Comparison of ENCODE assay signal across 21 cellular contexts in the genomic region with DNA sequence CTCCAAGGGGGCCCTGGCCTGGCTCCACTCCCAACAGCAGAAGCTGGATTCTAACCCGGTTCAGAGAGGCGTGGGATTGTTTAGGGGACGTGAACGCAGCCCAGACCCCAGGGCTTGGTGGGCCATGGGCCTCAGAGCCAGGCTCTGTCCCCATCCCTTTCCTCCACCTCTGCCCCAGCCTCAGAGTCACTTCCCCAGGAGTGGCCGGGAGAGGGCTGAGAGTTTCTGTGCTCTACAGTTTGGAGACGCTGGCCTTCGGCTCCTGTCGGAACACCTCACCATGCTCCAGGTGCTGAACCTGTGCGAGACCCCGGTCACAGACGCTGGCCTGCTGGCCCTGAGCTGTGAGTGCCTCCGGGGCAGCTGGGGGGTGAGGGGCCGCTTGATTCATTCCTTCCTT.
"Had no signal": no experiment of that assay in that cellular context is flagged by ENCODE, and none has a peak within 500 bp of the region (broad histone marks: within the 10 kb centered on the region; RNA-seq: fewer than 3 reads in every experiment).

No MANE protein-coding gene starts in this region.

- DNase-seq: activated CD4-positive, alpha-beta T cell treated with anti-CD3 and anti-CD28 coated beads, Interleukin-2, amount 10 ng/mL, durations not matched to agents 24 days and 14 days; activated CD8-positive, alpha-beta memory T cell treated with anti-CD3 and anti-CD28 coated beads, Interleukin-2, amount 10 ng/mL, durations not matched to agents 7 days and 5 days; activated CD8-positive, alpha-beta T cell treated with anti-CD3 and anti-CD28 coated beads for 36 hours; aorta; effector memory CD4-positive, alpha-beta T cell; foreskin melanocyte; glutamatergic neuron; nucleus accumbens; stimulated activated CD4-positive, alpha-beta T cell treated with anti-CD3 and anti-CD28 coated beads, Interleukin-4, amount 100 ng/mL, for 1 hour; stimulated activated naive CD8-positive, alpha-beta T cell treated with anti-CD3 and anti-CD28 coated beads, Interleukin-15, Interleukin-2, amounts not matched to agents 100 U/mL and 50 U/mL, for 24 hours; tibial artery had no signal

- FAIRE-seq: endothelial cell of umbilical vein, urothelium cell line had no signal

- H3K27me3 Mint-ChIP-seq: activated CD4-positive, alpha-beta T cell treated with anti-CD3 and anti-CD28 coated beads, Interleukin-2, amount 10 ng/mL, durations not matched to agents 24 days and 14 days; activated CD8-positive, alpha-beta memory T cell treated with anti-CD3 and anti-CD28 coated beads, Interleukin-2, amount 10 ng/mL, durations not matched to agents 7 days and 5 days; activated CD8-positive, alpha-beta T cell treated with anti-CD3 and anti-CD28 coated beads for 36 hours; brain; memory B cell had no signal

- H3K27ac Mint-ChIP-seq: activated CD4-positive, alpha-beta T cell treated with anti-CD3 and anti-CD28 coated beads, Interleukin-2, amount 10 ng/mL, durations not matched to agents 24 days and 14 days; activated CD8-positive, alpha-beta memory T cell treated with anti-CD3 and anti-CD28 coated beads, Interleukin-2, amount 10 ng/mL, durations not matched to agents 7 days and 5 days; activated CD8-positive, alpha-beta T cell treated with anti-CD3 and anti-CD28 coated beads for 36 hours; memory B cell; nephron had no signal

- H2AFZ ChIP-seq: hepatocyte, parathyroid adenoma had no signal

- H3K9me3 Mint-ChIP-seq: activated CD4-positive, alpha-beta T cell treated with anti-CD3 and anti-CD28 coated beads, Interleukin-2, amount 10 ng/mL, durations not matched to agents 24 days and 14 days; activated CD8-positive, alpha-beta T cell treated with anti-CD3 and anti-CD28 coated beads for 36 hours; activated naive CD4-positive, alpha-beta T cell treated with anti-CD3 and anti-CD28 coated beads, Interleukin-2, amount 50 U/mL, for 72 hours; brain; memory B cell; nephron had no signal

- H3K4me3 ChIP-seq: hepatocyte, tibial artery had no signal

- H3K4me3 Mint-ChIP-seq: activated CD4-positive, alpha-beta T cell treated with anti-CD3 and anti-CD28 coated beads, Interleukin-2, amount 10 ng/mL, durations not matched to agents 24 days and 14 days; activated CD8-positive, alpha-beta memory T cell treated with anti-CD3 and anti-CD28 coated beads, Interleukin-2, amount 10 ng/mL, durations not matched to agents 7 days and 5 days; activated CD8-positive, alpha-beta T cell treated with anti-CD3 and anti-CD28 coated beads for 36 hours; brain; memory B cell; nephron had no signal

- H3K27me3 ChIP-seq: hepatocyte, tibial artery had no signal

- H3K4me2 ChIP-seq: hepatocyte had no signal

- H3K4me1 ChIP-seq: parathyroid adenoma, tibial artery had no signal

- H3K9me3 ChIP-seq: tibial artery had no signal

- H3K9ac ChIP-seq: parathyroid adenoma had no signal

- H3K79me2 ChIP-seq: hepatocyte, parathyroid adenoma had no signal

- H3K27ac ChIP-seq: hepatocyte, parathyroid adenoma, tibial artery had no signal

- ATAC-seq: activated CD8-positive, alpha-beta memory T cell treated with anti-CD3 and anti-CD28 coated beads, Interleukin-2, amount 10 ng/mL, durations not matched to agents 7 days and 5 days; activated CD8-positive, alpha-beta T cell treated with anti-CD3 and anti-CD28 coated beads for 36 hours; activated naive CD4-positive, alpha-beta T cell treated with anti-CD3 and anti-CD28 coated beads, Interleukin-2, amount 50 U/mL, for 72 hours; esophagus mucosa; sciatic nerve; stimulated activated naive CD8-positive, alpha-beta T cell treated with anti-CD3 and anti-CD28 coated beads, Interleukin-15, Interleukin-2, amounts not matched to agents 100 U/mL and 50 U/mL, for 24 hours had no signal
